ENCODE assay signal across 7 cellular contexts in genomic region chr4:85055558-85055957, GRCh38.
"Had no signal": no experiment of that assay in that cellular context is flagged by ENCODE, and none has a peak within 500 bp of the region (broad histone marks: within the 10 kb centered on the region; RNA-seq: fewer than 3 reads in every experiment).

No MANE protein-coding gene starts in this region.

- H3K4me2 ChIP-seq: GM23338 had no signal

- H3K4me3 ChIP-seq: GM23338, K562 had no signal

- H2AFZ ChIP-seq: GM23338 had no signal

- ATAC-seq: GM23338, K562 had no signal

- DNase-seq: H9, HCEC 1CT, HFFc6, IMR-90, KG1 had no signal
